Comparison of ENCODE assay signal across 21 cellular contexts in genomic region chr1:207072241-207072640, GRCh38. TPM values are rescaled to one million over a fixed set of nuclear protein-coding genes. Genes with fewer than 3 reads are reported as not detected.
"Had no signal": no experiment of that assay in that cellular context is flagged by ENCODE, and none has a peak within 500 bp of the region (broad histone marks: within the 10 kb centered on the region; RNA-seq: fewer than 3 reads in every experiment).

No MANE protein-coding gene starts in this region.

- H3K27ac Mint-ChIP-seq: effector memory CD8-positive, alpha-beta T cell; nephron had no signal

- H3K4me3 ChIP-seq: esophagus squamous epithelium, hepatocyte, mucosa of descending colon, right atrium auricular region, sigmoid colon, skin epidermis, stomach, thoracic aorta had no signal

- H3K27me3 ChIP-seq: esophagus squamous epithelium, hepatocyte, right atrium auricular region, sigmoid colon, stomach had no signal

- H3K9me3 ChIP-seq: esophagus squamous epithelium, mucosa of descending colon, right atrium auricular region, sigmoid colon, stomach, thoracic aorta had no signal

- H3K9me3 Mint-ChIP-seq: effector memory CD8-positive, alpha-beta T cell; nephron had no signal

- H3K27ac ChIP-seq: hepatocyte, right atrium auricular region, sigmoid colon, stomach, thoracic aorta had no signal

- H3K4me3 Mint-ChIP-seq: effector memory CD8-positive, alpha-beta T cell; nephron had no signal

- DNase-seq: effector memory CD8-positive, alpha-beta T cell; esophagus squamous epithelium; foreskin fibroblast; kidney; left cardiac atrium; mammary epithelial cell; mucosa of descending colon; sigmoid colon; stimulated activated CD4-positive, alpha-beta T cell treated with anti-CD3 and anti-CD28 coated beads, Interleukin-2, amount 100 ng/mL, for 24 hours; stimulated activated CD4-positive, alpha-beta T cell treated with anti-CD3 and anti-CD28 coated beads, Interleukin-4, amount 100 ng/mL, for 4 hours; stomach; substantia nigra; trophoblast cell had no signal

- ATAC-seq: effector memory CD8-positive, alpha-beta T cell; left cardiac atrium; mucosa of descending colon had no signal

RNA-seq across cellular contexts. Expression of gene C4BPB, which starts 16.4 kb away (rescaled TPM):
- total RNA-seq: epithelial cell of proximal tubule, mammary epithelial cell, osteocyte, right atrium auricular region had no signal
- polyA plus RNA-seq: mammary epithelial cell had no signal

RNA-seq across cellular contexts. Expression of gene C4BPA, which starts 31.8 kb away (rescaled TPM):
- total RNA-seq: epithelial cell of proximal tubule, left cardiac atrium, mammary epithelial cell, osteocyte, sigmoid colon had no signal
- polyA plus RNA-seq: mammary epithelial cell had no signal

RNA-seq across cellular contexts. Expression of gene C1orf116, which starts 39.7 kb away (rescaled TPM):
- total RNA-seq: osteocyte, posterior vena cava had no signal
